In genomic region chr14:101947904-101948665, GRCh38 we compare ENCODE assay signal across 1 cellular context.
TF ChIP-seq lines count a peak whose summit lies in the region.

No MANE protein-coding gene starts in this region.

TF ChIP-seq in HEK293, 187 proteins besides CTCF, POLR2A, EP300 and RAD21 (continued from another document and continues in another):
- TF ChIP-seq HIC1 (tag by site-specific recombination; IDR thresholded peaks at IDR 0.05) (peak; percentile 94), ZNF138 (tag by site-specific recombination; IDR thresholded peaks at IDR 0.05; ENCODE audit: borderline replicate concordance) (no peak), ZNF175 (tag by site-specific recombination; IDR thresholded peaks at IDR 0.05) (no peak), ZNF148 (tag by site-specific recombination; IDR thresholded peaks at IDR 0.05; ENCODE audit: borderline replicate concordance) (no peak), ZNF433 (tag by site-specific recombination; IDR thresholded peaks at IDR 0.05; ENCODE audit: low read depth) (no peak), TRIM28 (IDR thresholded peaks at IDR 0.05; ENCODE audit: borderline replicate concordance, low read length) (peak; percentile 50; the same call in 1 of the 2 replicates), ZNF202 (tag by site-specific recombination; IDR thresholded peaks at IDR 0.05; ENCODE audit: borderline replicate concordance) (no peak), ZNF114 (tag by site-specific recombination; IDR thresholded peaks at IDR 0.05) (no peak), GLIS1 (tag by site-specific recombination; IDR thresholded peaks at IDR 0.05) (peak; percentile 49; the same call in 1 of the 2 replicates), ZNF18 (tag by site-specific recombination; IDR thresholded peaks at IDR 0.05) (peak; percentile 84), ZNF266 (tag by site-specific recombination; IDR thresholded peaks at IDR 0.05; ENCODE audit: low read depth) (no peak), ZNF132 (tag by site-specific recombination; IDR thresholded peaks at IDR 0.05; ENCODE audit: borderline replicate concordance) (no peak), ZNF530 (tag by site-specific recombination; IDR thresholded peaks at IDR 0.05; ENCODE audit: low read depth) (no peak), ZNF610 (tag by site-specific recombination; IDR thresholded peaks at IDR 0.05; ENCODE audit: borderline replicate concordance) (no peak; the same call in none of the 2 replicates), ZNF362 (tag by site-specific recombination; IDR thresholded peaks at IDR 0.05) (no peak), ZNF692 (tag by site-specific recombination; IDR thresholded peaks at IDR 0.05) (peak; percentile 73), ZNF571 (tag by site-specific recombination; IDR thresholded peaks at IDR 0.05) (no peak), EGR2 (tag by site-specific recombination; IDR thresholded peaks at IDR 0.05; ENCODE audit: low read depth) (0 out of 2 replicates have a peak, but pooled peaks have one; percentile 17), OVOL3 (tag by site-specific recombination; IDR thresholded peaks at IDR 0.05) (peak; percentile 66; the same call in 1 of the 2 replicates), ZBTB21 (tag by site-specific recombination; IDR thresholded peaks at IDR 0.05) (peak; percentile 96), ZNF121 (tag by site-specific recombination; IDR thresholded peaks at IDR 0.05) (0 out of 2 replicates have a peak, but pooled peaks have one; percentile 20), MYNN (tag by site-specific recombination; IDR thresholded peaks at IDR 0.05; ENCODE audit: borderline replicate concordance) (no peak), ZBTB49 (tag by site-specific recombination; IDR thresholded peaks at IDR 0.05; ENCODE audit: low read depth) (no peak), REPIN1 (tag by site-specific recombination; IDR thresholded peaks at IDR 0.05; ENCODE audit: low read depth) (no peak), ZNF391 (tag by site-specific recombination; IDR thresholded peaks at IDR 0.05; ENCODE audit: borderline replicate concordance, low read depth) (peak; percentile 62), ZBTB10 (tag by site-specific recombination; IDR thresholded peaks at IDR 0.05) (no peak), ZNF514 (tag by site-specific recombination; IDR thresholded peaks at IDR 0.05) (no peak), AEBP2 (tag by site-specific recombination; IDR thresholded peaks at IDR 0.05; ENCODE audit: borderline replicate concordance) (no peak), ZBTB26 (tag by site-specific recombination; optimal IDR thresholded peaks at IDR 0.05) (peak; percentile 48), ZNF513 (tag by site-specific recombination; IDR thresholded peaks at IDR 0.05) (no peak), WT1 (tag by site-specific recombination; IDR thresholded peaks at IDR 0.05) (no peak), ZNF354C (tag by site-specific recombination; IDR thresholded peaks at IDR 0.05; ENCODE audit: borderline replicate concordance, low read depth) (no peak), YY1 (tag by site-specific recombination; IDR thresholded peaks at IDR 0.05) (no peak; the same call in 1 of the 2 replicates), FEZF1 (tag by site-specific recombination; IDR thresholded peaks at IDR 0.05) (no peak), HOXA7 (CRISPR knock-in tag; IDR thresholded peaks at IDR 0.05; ENCODE audit: borderline replicate concordance) (no peak), ZNF664 (tag by site-specific recombination; IDR thresholded peaks at IDR 0.05) (no peak)
